2 cellular contexts compared by ENCODE assay signal in the genomic region with DNA sequence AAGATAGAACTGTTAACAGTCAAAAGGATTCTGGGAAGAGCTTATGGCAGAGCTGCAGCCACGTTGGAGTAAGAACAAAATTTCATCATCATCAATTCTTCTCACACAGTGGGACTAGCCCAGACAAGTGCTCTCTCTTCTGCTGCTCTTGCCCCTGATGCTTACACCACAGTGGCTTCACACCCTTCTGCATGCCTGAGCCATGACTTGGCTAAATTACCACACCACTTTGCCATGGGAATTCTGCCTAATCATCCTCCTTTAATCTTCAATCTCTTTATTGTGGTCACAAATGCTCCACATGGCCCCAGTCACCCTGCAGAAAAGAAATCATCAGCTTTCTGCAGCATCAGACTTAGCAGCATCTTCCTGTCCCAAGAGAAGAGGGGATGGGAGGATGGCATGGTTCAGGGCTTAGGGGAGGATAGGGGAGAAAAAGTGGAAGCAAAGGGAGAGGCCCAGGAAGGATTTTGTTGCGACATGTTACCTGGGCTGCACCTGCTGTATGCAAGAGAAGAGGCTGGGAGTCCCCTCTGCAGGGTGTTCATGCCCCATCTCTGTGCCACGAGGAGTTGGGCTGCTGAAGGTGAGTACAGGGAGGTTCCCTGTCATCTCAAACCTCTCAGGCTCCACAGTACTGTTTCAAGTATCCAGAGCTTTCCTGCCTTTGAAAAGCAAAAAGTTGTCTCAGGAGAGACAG.
TF ChIP-seq lines count a peak whose summit lies in the region.

No MANE protein-coding gene starts in this region.

TF ChIP-seq in A549, 52 proteins besides CTCF, POLR2A, EP300 and RAD21 (continues in another document):
- TF ChIP-seq, protein P1, sequence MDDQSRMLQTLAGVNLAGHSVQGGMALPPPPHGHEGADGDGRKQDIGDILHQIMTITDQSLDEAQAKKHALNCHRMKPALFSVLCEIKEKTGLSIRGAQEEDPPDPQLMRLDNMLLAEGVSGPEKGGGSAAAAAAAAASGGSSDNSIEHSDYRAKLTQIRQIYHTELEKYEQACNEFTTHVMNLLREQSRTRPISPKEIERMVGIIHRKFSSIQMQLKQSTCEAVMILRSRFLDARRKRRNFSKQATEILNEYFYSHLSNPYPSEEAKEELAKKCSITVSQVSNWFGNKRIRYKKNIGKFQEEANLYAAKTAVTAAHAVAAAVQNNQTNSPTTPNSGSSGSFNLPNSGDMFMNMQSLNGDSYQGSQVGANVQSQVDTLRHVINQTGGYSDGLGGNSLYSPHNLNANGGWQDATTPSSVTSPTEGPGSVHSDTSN (IDR thresholded peaks at IDR 0.05): no peak
- TF ChIP-seq, protein P2, sequence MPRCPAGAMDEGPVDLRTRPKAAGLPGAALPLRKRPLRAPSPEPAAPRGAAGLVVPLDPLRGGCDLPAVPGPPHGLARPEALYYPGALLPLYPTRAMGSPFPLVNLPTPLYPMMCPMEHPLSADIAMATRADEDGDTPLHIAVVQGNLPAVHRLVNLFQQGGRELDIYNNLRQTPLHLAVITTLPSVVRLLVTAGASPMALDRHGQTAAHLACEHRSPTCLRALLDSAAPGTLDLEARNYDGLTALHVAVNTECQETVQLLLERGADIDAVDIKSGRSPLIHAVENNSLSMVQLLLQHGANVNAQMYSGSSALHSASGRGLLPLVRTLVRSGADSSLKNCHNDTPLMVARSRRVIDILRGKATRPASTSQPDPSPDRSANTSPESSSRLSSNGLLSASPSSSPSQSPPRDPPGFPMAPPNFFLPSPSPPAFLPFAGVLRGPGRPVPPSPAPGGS (IDR thresholded peaks at IDR 0.05): no peak
- TF ChIP-seq MAFK (IDR thresholded peaks at IDR 0.05; ENCODE audit: partially characterized antibody) (peak; percentile 94), RFX5 (IDR thresholded peaks at IDR 0.05) (no peak), EHMT2 (IDR thresholded peaks at IDR 0.05; ENCODE audit: low read depth) (no peak), RCOR1 (IDR thresholded peaks at IDR 0.05; ENCODE audit: low read depth, low read length) (no peak), FOXS1 (CRISPR knock-in tag; IDR thresholded peaks at IDR 0.05) (no peak), KDM1A (IDR thresholded peaks at IDR 0.05; ENCODE audit: low read depth) (no peak), BHLHE40 (IDR thresholded peaks at IDR 0.05; ENCODE audit: low read depth, low read length) (no peak), RNF2 (IDR thresholded peaks at IDR 0.05; ENCODE audit: borderline replicate concordance, low read depth) (no peak), CHD4 (IDR thresholded peaks at IDR 0.05; ENCODE audit: borderline replicate concordance) (no peak), CBX2 (IDR thresholded peaks at IDR 0.05; ENCODE audit: borderline replicate concordance, low read depth) (no peak), MYC (IDR thresholded peaks at IDR 0.05; ENCODE audit: borderline replicate concordance, low read length) (no peak), RARB (CRISPR knock-in tag; IDR thresholded peaks at IDR 0.05) (no peak), GATA3 (IDR thresholded peaks at IDR 0.05; ENCODE audit: borderline replicate concordance) (peak; percentile 42; the same call in 1 of the 2 replicates), CHD2 (IDR thresholded peaks at IDR 0.05; ENCODE audit: low read length, partially characterized antibody) (no peak), NR3C1 (IDR thresholded peaks at IDR 0.05) (no peak), CEBPB (IDR thresholded peaks at IDR 0.05) (peak; percentile 53 to 55; a peak in 3 of 4 replicates), NFE2L2 (conservative IDR thresholded peaks at IDR 0.05; ENCODE audit: low read length) (peak; percentile 85), HDAC2 (IDR thresholded peaks at IDR 0.05) (no peak), PHF8 (IDR thresholded peaks at IDR 0.05; ENCODE audit: borderline replicate concordance, low read depth) (no peak), TP53 (CRISPR knock-in tag; IDR thresholded peaks at IDR 0.05) (no peak), ESRRA (IDR thresholded peaks at IDR 0.05; ENCODE audit: borderline replicate concordance, low read length) (no peak), HOXA7 (CRISPR knock-in tag; IDR thresholded peaks at IDR 0.05) (no peak), ZNF302 (CRISPR knock-in tag; IDR thresholded peaks at IDR 0.05) (no peak), FOSL2 (IDR thresholded peaks at IDR 0.05) (no peak; the same call in 1 of the 2 replicates), FOSL2 (CRISPR knock-in tag; IDR thresholded peaks at IDR 0.05) (peak; percentile 56; the same call in 1 of the 2 replicates), POLR2AphosphoS2 (conservative IDR thresholded peaks at IDR 0.05; ENCODE audit: low read length) (no peak), NPAS2 (CRISPR knock-in tag; IDR thresholded peaks at IDR 0.05; ENCODE audit: borderline replicate concordance) (no peak), JUN (IDR thresholded peaks at IDR 0.05) (peak; percentile 60 to 67; a peak in 3 of 5 replicates), SREBF2 (IDR thresholded peaks at IDR 0.05) (no peak), TFCP2L1 (CRISPR knock-in tag; IDR thresholded peaks at IDR 0.05) (no peak), JUNB (IDR thresholded peaks at IDR 0.05) (peak; percentile 82)
- TF ChIP-seq, protein P3, sequence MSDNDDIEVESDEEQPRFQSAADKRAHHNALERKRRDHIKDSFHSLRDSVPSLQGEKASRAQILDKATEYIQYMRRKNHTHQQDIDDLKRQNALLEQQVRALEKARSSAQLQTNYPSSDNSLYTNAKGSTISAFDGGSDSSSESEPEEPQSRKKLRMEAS (IDR thresholded peaks at IDR 0.05): peak; percentile 16; the same call in 1 of the 2 replicates
- TF ChIP-seq, protein P4, sequence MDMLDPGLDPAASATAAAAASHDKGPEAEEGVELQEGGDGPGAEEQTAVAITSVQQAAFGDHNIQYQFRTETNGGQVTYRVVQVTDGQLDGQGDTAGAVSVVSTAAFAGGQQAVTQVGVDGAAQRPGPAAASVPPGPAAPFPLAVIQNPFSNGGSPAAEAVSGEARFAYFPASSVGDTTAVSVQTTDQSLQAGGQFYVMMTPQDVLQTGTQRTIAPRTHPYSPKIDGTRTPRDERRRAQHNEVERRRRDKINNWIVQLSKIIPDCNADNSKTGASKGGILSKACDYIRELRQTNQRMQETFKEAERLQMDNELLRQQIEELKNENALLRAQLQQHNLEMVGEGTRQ (IDR thresholded peaks at IDR 0.05): no peak
- TF ChIP-seq, protein P5, sequence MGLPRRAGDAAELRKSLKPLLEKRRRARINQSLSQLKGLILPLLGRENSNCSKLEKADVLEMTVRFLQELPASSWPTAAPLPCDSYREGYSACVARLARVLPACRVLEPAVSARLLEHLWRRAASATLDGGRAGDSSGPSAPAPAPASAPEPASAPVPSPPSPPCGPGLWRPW (IDR thresholded peaks at IDR 0.05): 0 out of 2 replicates have a peak, but pooled peaks have one; percentile 53
- TF ChIP-seq, protein P6, sequence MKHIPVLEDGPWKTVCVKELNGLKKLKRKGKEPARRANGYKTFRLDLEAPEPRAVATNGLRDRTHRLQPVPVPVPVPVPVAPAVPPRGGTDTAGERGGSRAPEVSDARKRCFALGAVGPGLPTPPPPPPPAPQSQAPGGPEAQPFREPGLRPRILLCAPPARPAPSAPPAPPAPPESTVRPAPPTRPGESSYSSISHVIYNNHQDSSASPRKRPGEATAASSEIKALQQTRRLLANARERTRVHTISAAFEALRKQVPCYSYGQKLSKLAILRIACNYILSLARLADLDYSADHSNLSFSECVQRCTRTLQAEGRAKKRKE (CRISPR knock-in tag; IDR thresholded peaks at IDR 0.05; ENCODE audit: low read depth): no peak

TF ChIP-seq in HCT116, 20 proteins besides CTCF, POLR2A, EP300 and RAD21:
- TF ChIP-seq SRF (IDR thresholded peaks at IDR 0.05; ENCODE audit: low read depth) (no peak), FOSL1 (IDR thresholded peaks at IDR 0.05; ENCODE audit: low read depth) (peak; percentile 86), YY1 (IDR thresholded peaks at IDR 0.05; ENCODE audit: extremely low read depth, insufficient replicate concordance, low read depth, low read length) (no peak), SP1 (IDR thresholded peaks at IDR 0.05; ENCODE audit: low read depth) (peak; percentile 87), EZH2 (IDR thresholded peaks at IDR 0.05) (no peak), TCF7L2 (IDR thresholded peaks at IDR 0.05; ENCODE audit: borderline replicate concordance, extremely low read depth, insufficient read depth, insufficient read length) (peak; percentile 90), EGR1 (IDR thresholded peaks at IDR 0.05; ENCODE audit: low read depth) (no peak), SIN3A (IDR thresholded peaks at IDR 0.05; ENCODE audit: low read depth) (peak; percentile 58), ZFX (IDR thresholded peaks at IDR 0.05) (no peak), JUND (IDR thresholded peaks at IDR 0.05) (peak; percentile 91), POLR2AphosphoS5 (IDR thresholded peaks at IDR 0.05; ENCODE audit: low read depth, low read length) (peak; percentile 48), CEBPB (IDR thresholded peaks at IDR 0.05; ENCODE audit: low read depth) (peak; percentile 95), ZNF274 (IDR thresholded peaks at IDR 0.05; ENCODE audit: low read depth, low read length) (no peak), CBX3 (IDR thresholded peaks at IDR 0.05; ENCODE audit: low read depth) (peak; percentile 85; the same call in 1 of the 2 replicates), EZH2phosphoT487 (IDR thresholded peaks at IDR 0.05; ENCODE audit: borderline replicate concordance) (no peak), ELF1 (IDR thresholded peaks at IDR 0.05; ENCODE audit: borderline replicate concordance, low read depth) (no peak)
- TF ChIP-seq, protein P7, sequence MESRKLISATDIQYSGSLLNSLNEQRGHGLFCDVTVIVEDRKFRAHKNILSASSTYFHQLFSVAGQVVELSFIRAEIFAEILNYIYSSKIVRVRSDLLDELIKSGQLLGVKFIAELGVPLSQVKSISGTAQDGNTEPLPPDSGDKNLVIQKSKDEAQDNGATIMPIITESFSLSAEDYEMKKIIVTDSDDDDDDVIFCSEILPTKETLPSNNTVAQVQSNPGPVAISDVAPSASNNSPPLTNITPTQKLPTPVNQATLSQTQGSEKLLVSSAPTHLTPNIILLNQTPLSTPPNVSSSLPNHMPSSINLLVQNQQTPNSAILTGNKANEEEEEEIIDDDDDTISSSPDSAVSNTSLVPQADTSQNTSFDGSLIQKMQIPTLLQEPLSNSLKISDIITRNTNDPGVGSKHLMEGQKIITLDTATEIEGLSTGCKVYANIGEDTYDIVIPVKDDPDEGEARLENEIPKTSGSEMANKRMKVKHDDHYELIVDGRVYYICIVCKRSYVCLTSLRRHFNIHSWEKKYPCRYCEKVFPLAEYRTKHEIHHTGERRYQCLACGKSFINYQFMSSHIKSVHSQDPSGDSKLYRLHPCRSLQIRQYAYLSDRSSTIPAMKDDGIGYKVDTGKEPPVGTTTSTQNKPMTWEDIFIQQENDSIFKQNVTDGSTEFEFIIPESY (IDR thresholded peaks at IDR 0.05; ENCODE audit: extremely low read depth, insufficient replicate concordance, low read length): peak; percentile 51
- TF ChIP-seq, protein P3 (IDR thresholded peaks at IDR 0.05): peak; percentile 89
- TF ChIP-seq, protein P8, sequence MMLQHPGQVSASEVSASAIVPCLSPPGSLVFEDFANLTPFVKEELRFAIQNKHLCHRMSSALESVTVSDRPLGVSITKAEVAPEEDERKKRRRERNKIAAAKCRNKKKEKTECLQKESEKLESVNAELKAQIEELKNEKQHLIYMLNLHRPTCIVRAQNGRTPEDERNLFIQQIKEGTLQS (IDR thresholded peaks at IDR 0.05): peak; percentile 73
- TF ChIP-seq, protein P9, sequence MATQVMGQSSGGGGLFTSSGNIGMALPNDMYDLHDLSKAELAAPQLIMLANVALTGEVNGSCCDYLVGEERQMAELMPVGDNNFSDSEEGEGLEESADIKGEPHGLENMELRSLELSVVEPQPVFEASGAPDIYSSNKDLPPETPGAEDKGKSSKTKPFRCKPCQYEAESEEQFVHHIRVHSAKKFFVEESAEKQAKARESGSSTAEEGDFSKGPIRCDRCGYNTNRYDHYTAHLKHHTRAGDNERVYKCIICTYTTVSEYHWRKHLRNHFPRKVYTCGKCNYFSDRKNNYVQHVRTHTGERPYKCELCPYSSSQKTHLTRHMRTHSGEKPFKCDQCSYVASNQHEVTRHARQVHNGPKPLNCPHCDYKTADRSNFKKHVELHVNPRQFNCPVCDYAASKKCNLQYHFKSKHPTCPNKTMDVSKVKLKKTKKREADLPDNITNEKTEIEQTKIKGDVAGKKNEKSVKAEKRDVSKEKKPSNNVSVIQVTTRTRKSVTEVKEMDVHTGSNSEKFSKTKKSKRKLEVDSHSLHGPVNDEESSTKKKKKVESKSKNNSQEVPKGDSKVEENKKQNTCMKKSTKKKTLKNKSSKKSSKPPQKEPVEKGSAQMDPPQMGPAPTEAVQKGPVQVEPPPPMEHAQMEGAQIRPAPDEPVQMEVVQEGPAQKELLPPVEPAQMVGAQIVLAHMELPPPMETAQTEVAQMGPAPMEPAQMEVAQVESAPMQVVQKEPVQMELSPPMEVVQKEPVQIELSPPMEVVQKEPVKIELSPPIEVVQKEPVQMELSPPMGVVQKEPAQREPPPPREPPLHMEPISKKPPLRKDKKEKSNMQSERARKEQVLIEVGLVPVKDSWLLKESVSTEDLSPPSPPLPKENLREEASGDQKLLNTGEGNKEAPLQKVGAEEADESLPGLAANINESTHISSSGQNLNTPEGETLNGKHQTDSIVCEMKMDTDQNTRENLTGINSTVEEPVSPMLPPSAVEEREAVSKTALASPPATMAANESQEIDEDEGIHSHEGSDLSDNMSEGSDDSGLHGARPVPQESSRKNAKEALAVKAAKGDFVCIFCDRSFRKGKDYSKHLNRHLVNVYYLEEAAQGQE (IDR thresholded peaks at IDR 0.05; ENCODE audit: low read depth): no peak
